Comparison of ENCODE assay signal across 12 cellular contexts in genomic region chr9:89676281-89676680, GRCh38.
DNase-seq lines count a peak whose midpoint lies in the region; TF ChIP-seq lines count a peak whose summit lies in the region.
"Had no signal": no experiment of that assay in that cellular context is flagged by ENCODE, and none has a peak within 500 bp of the region (broad histone marks: within the 10 kb centered on the region; RNA-seq: fewer than 3 reads in every experiment).

No MANE protein-coding gene starts in this region.

- intact Hi-C loops in prostate gland (cut with DNase I), result no loop called here

- H3K9ac ChIP-seq in KMS-11 (no peak overlapping the region), endodermal cell (ENCODE audit: extremely low read depth, low read length, poor library complexity, severe bottlenecking) (no peak overlapping the region), Karpas-422 (ENCODE audit: low read length) (no peak overlapping the region)

- no peak overlapping the region for H3K4me3 ChIP-seq in KMS-11 (IDR thresholded peaks at IDR 0.05; ENCODE audit: insufficient read depth, low read depth, low read length)
- H3K4me3 ChIP-seq in endodermal cell (ENCODE audit: low read length), result no peak overlapping the region
- no peak overlapping the region for H3K4me3 ChIP-seq in prostate gland
- no peak overlapping the region for H3K4me3 ChIP-seq in Karpas-422 (ENCODE audit: low read length)
- H3K4me3 ChIP-seq: spleen had no signal

- peak; percentile 79 for DNase-seq in NCI-H345 treated with DMSO at 0.1 percent for 48 hours (lab: John Stamatoyannopoulos, UW; ENCODE audit: unreplicated experiment)
- DNase-seq in endodermal cell, result peak; percentile 36
- peak; percentile 79 for DNase-seq in prostate gland (ENCODE audit: low spot score)
- no peak for DNase-seq in amniotic stem cell (lab: John Stamatoyannopoulos, UW)
- DNase-seq in Karpas-422, result no peak
- no peak for DNase-seq in NCI-H226
- no peak for DNase-seq in effector CD8-positive, alpha-beta T cell (lab: John Stamatoyannopoulos, UW)
- DNase-seq: activated gamma-delta T cell; CD8-positive, alpha-beta T cell; spleen had no signal

- H3K79me2 ChIP-seq in KMS-11 (ENCODE audit: insufficient read depth, low read depth) (no peaks in the 10 kb centered on the region), Karpas-422 (ENCODE audit: low read length) (no peaks in the 10 kb centered on the region)

- no peaks in the 10 kb centered on the region for H3K9me3 ChIP-seq in endodermal cell (ENCODE audit: control insufficient read depth, low read length)
- no peaks in the 10 kb centered on the region for H3K9me3 ChIP-seq in prostate gland
- no peaks in the 10 kb centered on the region for H3K9me3 ChIP-seq in Karpas-422 (ENCODE audit: low read length)
- H3K9me3 ChIP-seq: spleen had no signal

- no peaks in the 10 kb centered on the region for H3K36me3 ChIP-seq in KMS-11 (ENCODE audit: insufficient read depth)
- H3K36me3 ChIP-seq in endodermal cell (ENCODE audit: control insufficient read depth, insufficient read depth, low read length), result no peaks in the 10 kb centered on the region
- H3K36me3 ChIP-seq in prostate gland, result no peaks in the 10 kb centered on the region
- H3K36me3 ChIP-seq in Karpas-422 (ENCODE audit: insufficient read depth, low read length), result no peaks in the 10 kb centered on the region
- H3K36me3 ChIP-seq: spleen had no signal

- H3K27ac Mint-ChIP-seq in endodermal cell, result no peak overlapping the region
- H3K27ac Mint-ChIP-seq: CD8-positive, alpha-beta T cell; IgD-negative memory B cell had no signal

- H3K4me2 ChIP-seq in KMS-11 (peak overlapping the region; percentile 97; the same call in 1 of the 2 replicates), Karpas-422 (ENCODE audit: low read depth, low read length, poor library complexity, severe bottlenecking) (no peak overlapping the region)

- H3K9me2 ChIP-seq in Karpas-422 (replicated peaks; ENCODE audit: insufficient read depth, low read length), result no peaks in the 10 kb centered on the region

- H3K27me3 Mint-ChIP-seq in endodermal cell (ENCODE audit: insufficient read depth), result peaks cover 51% of the 10 kb centered on the region

- no peak overlapping the region for H3K4me3 Mint-ChIP-seq in endodermal cell
- H3K4me3 Mint-ChIP-seq: CD8-positive, alpha-beta T cell; IgD-negative memory B cell had no signal

- no peak for TF ChIP-seq POLR2A in prostate gland (IDR thresholded peaks at IDR 0.05)

- TF ChIP-seq CTCF in KMS-11 (conservative IDR thresholded peaks at IDR 0.05; ENCODE audit: low read depth, low read length) (no peak), endodermal cell (conservative IDR thresholded peaks at IDR 0.05) (no peak), prostate gland (IDR thresholded peaks at IDR 0.05) (no peak)

- H2AFZ ChIP-seq in KMS-11 (ENCODE audit: low read depth) (no peak overlapping the region), Karpas-422 (ENCODE audit: low read length) (no peak overlapping the region)

- H3K4me1 ChIP-seq in KMS-11 (ENCODE audit: low read depth, poor library complexity, severe bottlenecking), result peaks cover 41% of the 10 kb centered on the region
- H3K4me1 ChIP-seq in endodermal cell (ENCODE audit: control insufficient read depth, insufficient read depth, low read length), result peaks cover 23% of the 10 kb centered on the region
- H3K4me1 ChIP-seq in prostate gland (replicated peaks), result peaks cover 16% of the 10 kb centered on the region
- H3K4me1 ChIP-seq in Karpas-422 (ENCODE audit: low read length), result no peaks in the 10 kb centered on the region

- no peaks in the 10 kb centered on the region for H3K27me3 ChIP-seq in KMS-11 (ENCODE audit: insufficient read depth, low read depth)
- peaks cover 5% of the 10 kb centered on the region for H3K27me3 ChIP-seq in endodermal cell (ENCODE audit: control insufficient read depth, insufficient read depth, low read length, poor library complexity, severe bottlenecking)
- H3K27me3 ChIP-seq in prostate gland (replicated peaks; ENCODE audit: insufficient read depth), result no peaks in the 10 kb centered on the region
- no peaks in the 10 kb centered on the region for H3K27me3 ChIP-seq in Karpas-422 (ENCODE audit: low read length)
- H3K27me3 ChIP-seq: spleen had no signal

- H3K4me1 Mint-ChIP-seq in endodermal cell, result peaks cover 30% of the 10 kb centered on the region

- no peak overlapping the region for H3K27ac ChIP-seq in KMS-11
- peak overlapping the region; percentile 96 for H3K27ac ChIP-seq in endodermal cell (ENCODE audit: low read depth, low read length)
- peak overlapping the region; percentile 21 to 57 for H3K27ac ChIP-seq in prostate gland
- H3K27ac ChIP-seq in Karpas-422 (ENCODE audit: low read length), result no peak overlapping the region
- H3K27ac ChIP-seq: spleen had no signal

- H4K20me1 ChIP-seq in KMS-11 (ENCODE audit: insufficient read depth) (no peaks in the 10 kb centered on the region), Karpas-422 (ENCODE audit: insufficient read depth, low read depth, low read length) (no peaks in the 10 kb centered on the region)

- 90 to 92% methylated on average over 20 to 22 of the region's 22 CpGs for WGBS in endodermal cell (ENCODE audit: insufficient coverage in 1 of 2, insufficient read length in 1 of 2), 2 experiments
- 41% methylated on average over 21 of the region's 22 CpGs for WGBS in prostate gland

- peaks cover 12% of the 10 kb centered on the region for H3K9me3 Mint-ChIP-seq in endodermal cell

- H3K36me3 Mint-ChIP-seq in endodermal cell (ENCODE audit: low read depth), result no peaks in the 10 kb centered on the region
- H3K36me3 Mint-ChIP-seq: CD8-positive, alpha-beta T cell; IgD-negative memory B cell had no signal

Comparison
In these comparisons a context has a peak if more than half of its experiments do, and no peak if none do; other contexts are left out.
1. H3K27ac ChIP-seq: peak in endodermal cell (single experiment) and prostate gland (2 of 2); none in KMS-11 (single experiment) and Karpas-422 (single experiment).
2. DNase-seq: peak in NCI-H345 treated with DMSO at 0.1 percent for 48 hours (single experiment), endodermal cell (single experiment) and prostate gland (single experiment); none in amniotic stem cell (single experiment), Karpas-422 (single experiment), NCI-H226 (single experiment) and effector CD8-positive, alpha-beta T cell (single experiment).